21 cellular contexts compared by ENCODE assay signal in genomic region chr1:30258876-30259275, GRCh38.
DNase-seq lines count a peak whose midpoint lies in the region; ATAC-seq and TF ChIP-seq lines count a peak whose summit lies in the region.
"Had no signal": no experiment of that assay in that cellular context is flagged by ENCODE, and none has a peak within 500 bp of the region (broad histone marks: within the 10 kb centered on the region; RNA-seq: fewer than 3 reads in every experiment).

No MANE protein-coding gene starts in this region.

- intact Hi-C loops in spleen (cut with DNase I; ENCODE audit: low total_unique reads) (no loop called here), stomach (cut with DNase I; ENCODE audit: low total_unique reads) (no loop called here), sciatic nerve (cut with DNase I) (no loop called here)

- no peaks in the 10 kb centered on the region for H3K36me3 ChIP-seq in H7 (replicated peaks; ENCODE audit: control insufficient read depth, insufficient read depth, low read length)
- no peaks in the 10 kb centered on the region for H3K36me3 ChIP-seq in SK-N-MC (ENCODE audit: insufficient read depth, low read length)
- no peaks in the 10 kb centered on the region for H3K36me3 ChIP-seq in spleen
- H3K36me3 ChIP-seq in stomach = no peaks in the 10 kb centered on the region
- H3K36me3 ChIP-seq: MG63 had no signal

- H3K27me3 ChIP-seq in H7 (ENCODE audit: control insufficient read depth, insufficient read depth, low read length) (no peaks in the 10 kb centered on the region; the same call in 1 of the 2 replicates), spleen (replicated peaks in 1 of 7) (peaks cover 0 to 59% (median 0%) of the 10 kb centered on the region in 7 donors), stomach (peaks cover 0 to 65% (median 19%) of the 10 kb centered on the region in 3 donors)
- H3K27me3 ChIP-seq: MG63 had no signal

- 6 to 27% (median 20%) methylated on average over 4 of the region's 4 CpGs for WGBS in spleen, 5 donors
- WGBS in stomach, 5 donors = 5 to 17% (median 8%) methylated on average over 4 of the region's 4 CpGs

- no peak for TF ChIP-seq CTCF in spleen (IDR thresholded peaks at IDR 0.05 in 8 of 11, conservative IDR thresholded peaks at IDR 0.05 in 3 of 11)
- no peak for TF ChIP-seq CTCF in stomach (IDR thresholded peaks at IDR 0.05)

- no peak for TF ChIP-seq EP300 in stomach (IDR thresholded peaks at IDR 0.05)

- H3K4me1 ChIP-seq in spleen (no peaks in the 10 kb centered on the region), stomach (no peaks in the 10 kb centered on the region)

- H3K4me3 ChIP-seq in H7 (ENCODE audit: insufficient read depth, low read depth, low read length) (no peak overlapping the region), SK-N-MC (peak overlapping the region; percentile 51), spleen (no peak overlapping the region), stomach (no peak overlapping the region)
- H3K4me3 ChIP-seq: MG63 had no signal

- no peak for ATAC-seq in sciatic nerve

- peak overlapping the region; percentile 54 for H3K9ac ChIP-seq in SK-N-MC (ENCODE audit: insufficient read length)

- DNase-seq in NCI-H2171 treated with DMSO at 0.1 percent for 48 hours (lab: John Stamatoyannopoulos, UW) = peak; percentile 7
- DNase-seq in NCI-H2171 (lab: John Stamatoyannopoulos, UW) = no peak
- DNase-seq in H7 = peak; percentile 63
- peak; percentile 85 for DNase-seq in SK-N-MC (ENCODE audit: low read depth, low spot score)
- peak; percentile 24 for DNase-seq in spleen
- DNase-seq in stomach = no peak
- DNase-seq in sciatic nerve (ENCODE audit: low spot score) = no peak
- DNase-seq: 8988T; CD4-positive, CD25-positive, alpha-beta regulatory T cell; DMS53; H9; HFFc6; IMR-90; KG1; MG63; NCI-H1417; NCI-H2029 treated with DMSO at 0.1 percent for 48 hours; NCI-H446; NCI-H524 treated with DMSO at 0.1 percent for 48 hours; RPMI8226; SHP77 had no signal

- no peak for TF ChIP-seq POLR2A in spleen (IDR thresholded peaks at IDR 0.05)
- TF ChIP-seq POLR2A in stomach (IDR thresholded peaks at IDR 0.05) = no peak

- H3K9me3 ChIP-seq in SK-N-MC (ENCODE audit: low read depth, low read length) (no peaks in the 10 kb centered on the region), spleen (peaks cover 0 to 3% (median 0%) of the 10 kb centered on the region in 8 donors), stomach (no peaks in the 10 kb centered on the region)
- H3K9me3 ChIP-seq: MG63 had no signal

- H3K27ac ChIP-seq in SK-N-MC (peak overlapping the region; percentile 95), spleen (no peak overlapping the region), stomach (no peak overlapping the region)

Comparison
In these comparisons a context has a peak if more than half of its experiments do, and no peak if none do; other contexts are left out.
1. DNase-seq: peak in NCI-H2171 treated with DMSO at 0.1 percent for 48 hours (single experiment), H7 (single experiment), SK-N-MC (single experiment) and spleen (single experiment); none in NCI-H2171 (single experiment), stomach (single experiment) and sciatic nerve (single experiment).